Comparison of ENCODE assay signal across 11 cellular contexts in the genomic region with DNA sequence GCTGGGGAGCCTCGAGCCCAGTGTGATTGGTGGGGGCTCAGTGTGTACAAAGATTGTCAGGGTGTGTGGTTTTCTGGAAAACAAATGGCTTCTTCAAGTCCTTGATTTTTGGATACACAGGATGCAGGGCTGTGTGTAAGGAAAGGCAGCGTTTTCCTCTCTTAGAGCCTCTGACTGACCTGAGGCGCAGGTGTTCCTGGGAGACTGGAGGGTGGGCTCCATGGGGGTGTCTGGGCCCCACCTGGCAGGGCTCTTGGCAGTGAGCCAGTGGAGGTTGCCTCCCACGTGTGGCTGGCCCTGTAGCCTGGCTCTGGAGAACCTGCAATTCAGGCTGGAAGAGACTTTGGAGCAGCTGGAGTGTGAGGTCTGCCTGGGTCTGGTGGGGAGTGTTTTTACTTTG. TPM values are rescaled to one million over a fixed set of nuclear protein-coding genes. Genes with fewer than 3 reads are reported as not detected.
A peak's percentile ranks its signal among the peaks of the same experiment; 100 is the strongest.
DNase-seq lines count a peak whose midpoint lies in the region; ATAC-seq and TF ChIP-seq lines count a peak whose summit lies in the region.
"Had no signal": no experiment of that assay in that cellular context is flagged by ENCODE, and none has a peak within 500 bp of the region (broad histone marks: within the 10 kb centered on the region; RNA-seq: fewer than 3 reads in every experiment).

No MANE protein-coding gene starts in this region.

- peaks cover 3% of the 10 kb centered on the region for H3K36me3 ChIP-seq in mammary epithelial cell (ENCODE audit: insufficient read depth, low read length)
- H3K36me3 ChIP-seq in NT2/D1 (ENCODE audit: insufficient read depth, insufficient read length, low read length) = peaks cover 8% of the 10 kb centered on the region
- H3K36me3 ChIP-seq: spleen had no signal

- no peaks in the 10 kb centered on the region for H3K9me3 Mint-ChIP-seq in MCF 10A (ENCODE audit: unreplicated experiment)
- no peaks in the 10 kb centered on the region for H3K9me3 Mint-ChIP-seq in immature natural killer cell
- H3K9me3 Mint-ChIP-seq in type B pancreatic cell = no peaks in the 10 kb centered on the region
- H3K9me3 Mint-ChIP-seq: stimulated activated memory B cell treated with anti-CD40 and anti-IgM and Interleukin-4, amounts not matched to agents 10 μg/mL and 1 μg/mL and 100 μg/mL, for 72 hours had no signal

- H3K36me3 Mint-ChIP-seq in MCF 10A (ENCODE audit: insufficient read depth, unreplicated experiment) = peaks cover 19% of the 10 kb centered on the region
- no peaks in the 10 kb centered on the region for H3K36me3 Mint-ChIP-seq in immature natural killer cell
- H3K36me3 Mint-ChIP-seq in type B pancreatic cell = peaks cover 7% of the 10 kb centered on the region

- H3K27ac Mint-ChIP-seq in MCF 10A (ENCODE audit: low read depth, unreplicated experiment) (peak overlapping the region; percentile 49), immature natural killer cell (peak overlapping the region in 5 of 6 donors; percentile 19 to 45 (median 38)), type B pancreatic cell (peak overlapping the region; percentile 79)
- H3K27ac Mint-ChIP-seq: stimulated activated memory B cell treated with anti-CD40 and anti-IgM and Interleukin-4, amounts not matched to agents 10 μg/mL and 1 μg/mL and 100 μg/mL, for 72 hours had no signal

- H3K9ac ChIP-seq in mammary epithelial cell (ENCODE audit: insufficient read depth, low read length) (no peak overlapping the region), NT2/D1 (ENCODE audit: insufficient read length, low read depth) (peak overlapping the region; percentile 36)

- H3K4me1 ChIP-seq in mammary epithelial cell (ENCODE audit: insufficient read depth, low read length) (peaks cover 36% of the 10 kb centered on the region), NT2/D1 (ENCODE audit: insufficient read depth, insufficient read length) (peaks cover 3% of the 10 kb centered on the region)

- POLR2A ChIA-PET in MCF 10A (lab: Yijun Ruan, JAX) = interaction anchor here (0.7 kb wide), 1 partner anchor 128 kb away, joined by 3 read pairs; no protein-coding TSS in a partner anchor

- H3K27me3 ChIP-seq in mammary epithelial cell (ENCODE audit: insufficient read depth, low read length) (no peaks in the 10 kb centered on the region), NT2/D1 (ENCODE audit: insufficient read depth, insufficient read length) (no peaks in the 10 kb centered on the region)
- H3K27me3 ChIP-seq: spleen had no signal

- dilution Hi-C loops in mammary epithelial cell (cut with HindIII; ENCODE audit: low sequenced_read_pairs) = no loop called here

- H3K4me1 Mint-ChIP-seq in MCF 10A (ENCODE audit: insufficient read depth, unreplicated experiment) (peaks cover 44% of the 10 kb centered on the region), immature natural killer cell (peaks cover 55 to 76% of the 10 kb centered on the region in 2 donors), type B pancreatic cell (ENCODE audit: unreplicated experiment) (peaks cover 37% of the 10 kb centered on the region)

- CTCF ChIA-PET in MCF 10A (lab: Yijun Ruan, JAX) (interaction anchor here (1.2 kb wide), 1 partner anchor 31 kb away, joined by 3 read pairs; no protein-coding TSS in a partner anchor), mammary epithelial cell (lab: Charles Lee; ENCODE audit: low non-redundant PET) (no interaction called here)

- H3K4me3 Mint-ChIP-seq in MCF 10A (ENCODE audit: unreplicated experiment) = no peak overlapping the region
- H3K4me3 Mint-ChIP-seq in immature natural killer cell = no peak overlapping the region
- H3K4me3 Mint-ChIP-seq in type B pancreatic cell = peak overlapping the region; percentile 67
- H3K4me3 Mint-ChIP-seq: stimulated activated memory B cell treated with anti-CD40 and anti-IgM and Interleukin-4, amounts not matched to agents 10 μg/mL and 1 μg/mL and 100 μg/mL, for 72 hours had no signal

- intact Hi-C loops in MCF 10A (cut with micrococcal nuclease) (loop anchor here (10.0 kb wide), 2 partner anchors 110 to 170 kb away; a partner anchor contains a TSS), mammary epithelial cell (cut with micrococcal nuclease) (loop anchor here (10.0 kb wide), 1 partner anchor 320 kb away; no protein-coding TSS in a partner anchor)

- BruUV-seq in MCF 10A (replicated peaks; lab: Mats Ljungman, UMichigan) (no TSS peak), mammary epithelial cell (replicated peaks; lab: Mats Ljungman, UMichigan) (no TSS peak)

- DNase-seq in MCF 10A (ENCODE audit: unreplicated experiment) (no peak), mammary epithelial cell (no peak), NT2/D1 (ENCODE audit: low read depth, low spot score) (no peak), immature natural killer cell (no peak), type B pancreatic cell (ENCODE audit: extremely low spot score, unreplicated experiment) (no peak), GOT3 (lab: John Stamatoyannopoulos, UW) (no peak), DMS153 treated with DMSO at 0.1 percent for 48 hours (lab: John Stamatoyannopoulos, UW; ENCODE audit: unreplicated experiment) (no peak)
- DNase-seq: NCI-H1930, spleen had no signal

- no peak overlapping the region for H2AFZ ChIP-seq in mammary epithelial cell (ENCODE audit: low read depth, low read length)

- peaks cover 91% of the 10 kb centered on the region for H3K79me2 ChIP-seq in mammary epithelial cell (ENCODE audit: insufficient read depth, low read length)

- H3K9me3 ChIP-seq in mammary epithelial cell (replicated peaks; ENCODE audit: insufficient read depth, low read length) (no peaks in the 10 kb centered on the region), NT2/D1 (ENCODE audit: insufficient read depth, low read length) (no peaks in the 10 kb centered on the region)
- H3K9me3 ChIP-seq: spleen had no signal

- 54% methylated on average over 4 of the region's 4 CpGs for WGBS in mammary epithelial cell (ENCODE audit: low coverage, missing lambda C conversion rate)

- in situ Hi-C loops in mammary epithelial cell (cut with MboI; ENCODE audit: low sequenced_read_pairs in 2 of 2) = no loop called here

- H3K4me3 ChIP-seq in mammary epithelial cell (replicated peaks in 1 of 3; ENCODE audit: insufficient read depth in 1 of 3, low read depth in 2 of 3, low read length in 3 of 3) (no peak overlapping the region), NT2/D1 (ENCODE audit: insufficient read length, low read depth) (no peak overlapping the region)
- H3K4me3 ChIP-seq: spleen had no signal

- H3K4me2 ChIP-seq in mammary epithelial cell (ENCODE audit: insufficient read depth, low read depth, low read length) = no peak overlapping the region

- ATAC-seq in HG03108 (IDR thresholded peaks at IDR 0.05; ENCODE audit: unreplicated experiment) = no peak
- ATAC-seq: stimulated activated memory B cell treated with anti-CD40 and anti-IgM and Interleukin-4, amounts not matched to agents 10 μg/mL and 1 μg/mL and 100 μg/mL, for 72 hours had no signal

- H3K27ac ChIP-seq in mammary epithelial cell (ENCODE audit: insufficient read depth, low read depth, low read length) = no peak overlapping the region

- no peak for TF ChIP-seq CTCF in MCF 10A (IDR thresholded peaks at IDR 0.05; ENCODE audit: unreplicated experiment)
- TF ChIP-seq CTCF in mammary epithelial cell (conservative IDR thresholded peaks at IDR 0.05 in 1 of 2, IDR thresholded peaks at IDR 0.05 in 1 of 2; ENCODE audit: extremely low read depth in 1 of 2, insufficient read depth in 1 of 2, low read depth in 1 of 2, low read length in 2 of 2) = no peak
- no peak for TF ChIP-seq CTCF in type B pancreatic cell (conservative IDR thresholded peaks at IDR 0.05)

- no peaks in the 10 kb centered on the region for H3K27me3 Mint-ChIP-seq in MCF 10A (ENCODE audit: insufficient read depth, unreplicated experiment)
- peaks cover 0 to 11% (median 4%) of the 10 kb centered on the region in 3 donors for H3K27me3 Mint-ChIP-seq in immature natural killer cell (ENCODE audit: low read depth in 3 of 3)
- H3K27me3 Mint-ChIP-seq in type B pancreatic cell = no peaks in the 10 kb centered on the region
- H3K27me3 Mint-ChIP-seq: stimulated activated memory B cell treated with anti-CD40 and anti-IgM and Interleukin-4, amounts not matched to agents 10 μg/mL and 1 μg/mL and 100 μg/mL, for 72 hours had no signal

- H4K20me1 ChIP-seq in mammary epithelial cell (ENCODE audit: insufficient read depth, low read length) = no peaks in the 10 kb centered on the region

RNA-seq across cellular contexts. Expression of a gene that starts 5.0 kb away (rescaled TPM):
- total RNA-seq in MCF 10A (2022) (85.9 and 104 TPM in 2 replicates), mammary epithelial cell (10 to 100 TPM; 57.3 to 80.8 TPM), type B pancreatic cell (ENCODE audit: low replicate concordance) (59.5 and 75.5 TPM in 2 replicates)
- polyA plus RNA-seq in mammary epithelial cell (36.6 TPM), immature natural killer cell (1 to 10 TPM; 1.9 to 9.7 (median 2.9) TPM)
- 43.2 TPM for polyA minus RNA-seq in mammary epithelial cell
